ENCODE assay signal across 10 cellular contexts in genomic region chr3:138348950-138349739, GRCh38. TPM values are rescaled to one million over a fixed set of nuclear protein-coding genes. Genes with fewer than 3 reads are reported as not detected.
DNase-seq lines count a peak whose midpoint lies in the region; FAIRE-seq and TF ChIP-seq lines count a peak whose summit lies in the region.
"Had no signal": no experiment of that assay in that cellular context is flagged by ENCODE, and none has a peak within 500 bp of the region (broad histone marks: within the 10 kb centered on the region; RNA-seq: fewer than 3 reads in every experiment).

No MANE protein-coding gene starts in this region.

- peaks cover 3% of the 10 kb centered on the region for H3K4me1 ChIP-seq in neural progenitor cell

- no peaks in the 10 kb centered on the region for H4K20me1 ChIP-seq in neural progenitor cell (ENCODE audit: low read depth)

- DNase-seq in NCI-H2227 (lab: John Stamatoyannopoulos, UW; ENCODE audit: unreplicated experiment), result peak; percentile 28
- no peak for DNase-seq in NCI-H2227 treated with DMSO at 0.1 percent for 48 hours (lab: John Stamatoyannopoulos, UW)
- peak; percentile 38 for DNase-seq in SK-N-DZ (ENCODE audit: low spot score)
- peak; percentile 33 for DNase-seq in fibroblast of mammary gland (ENCODE audit: low read depth)
- DNase-seq in neural progenitor cell (ENCODE audit: low spot score), result peak; percentile 50
- DNase-seq in activated CD8-positive, alpha-beta memory T cell treated with anti-CD3 and anti-CD28 coated beads, Interleukin-2, amount 50 U/mL, for 48 hours, result no peak
- no peak for DNase-seq in GM19239 (ENCODE audit: insufficient read length, low spot score)
- DNase-seq in central memory CD4-positive, alpha-beta T cell, result no peak
- DNase-seq: activated B cell treated with CpG ODN at 0.5 μM for 24 hours, DND-41 had no signal

- H3K9ac ChIP-seq in neural progenitor cell, result no peak overlapping the region

- H2AFZ ChIP-seq in neural progenitor cell (replicated peaks), result peak overlapping the region; percentile 87

- TF ChIP-seq CTCF in fibroblast of mammary gland (conservative IDR thresholded peaks at IDR 0.05; ENCODE audit: control insufficient read depth, insufficient read depth, low read depth, low read length) (no peak), neural progenitor cell (IDR thresholded peaks at IDR 0.05) (no peak)

- H3K4me3 ChIP-seq in fibroblast of mammary gland (ENCODE audit: control insufficient read depth, low read depth, low read length) (peak overlapping the region; percentile 72), neural progenitor cell (peak overlapping the region; percentile 85)

- peaks cover 7% of the 10 kb centered on the region for H3K27me3 Mint-ChIP-seq in neural progenitor cell (ENCODE audit: insufficient read depth, low read depth)

- H3K27ac ChIP-seq in neural progenitor cell, result no peak overlapping the region

- peak overlapping the region; percentile 87 for H3K4me3 Mint-ChIP-seq in neural progenitor cell
- H3K4me3 Mint-ChIP-seq: activated B cell treated with CpG ODN at 0.5 μM for 24 hours had no signal

- FAIRE-seq in GM19239 (lab: Jason Lieb, UNC), result no peak

- H3K9me3 ChIP-seq in neural progenitor cell (ENCODE audit: low read depth), result no peaks in the 10 kb centered on the region

- no peaks in the 10 kb centered on the region for H3K79me2 ChIP-seq in neural progenitor cell (ENCODE audit: low read depth)

- H3K27me3 ChIP-seq in neural progenitor cell, result peaks cover 12% of the 10 kb centered on the region

- H3K9me3 Mint-ChIP-seq in neural progenitor cell, result no peaks in the 10 kb centered on the region

- H3K36me3 ChIP-seq in neural progenitor cell, result no peaks in the 10 kb centered on the region

- H3F3A ChIP-seq in neural progenitor cell (ENCODE audit: low read depth), result peaks cover 26% of the 10 kb centered on the region

- H3K27ac Mint-ChIP-seq in neural progenitor cell, result peak overlapping the region; percentile 83
- H3K27ac Mint-ChIP-seq: activated B cell treated with CpG ODN at 0.5 μM for 24 hours had no signal

- peaks cover 22% of the 10 kb centered on the region for H3K4me1 Mint-ChIP-seq in neural progenitor cell

- H3K36me3 Mint-ChIP-seq in neural progenitor cell, result no peaks in the 10 kb centered on the region

- H3K4me2 ChIP-seq in neural progenitor cell, result peak overlapping the region; percentile 95

RNA-seq across cellular contexts. Expression of gene MRAS, which starts 0.8 kb away (rescaled TPM):
- polyA plus RNA-seq in SK-N-DZ (2014; cell fraction: cytosol; rRNA removed), result 26.9 and 28.8 TPM in 2 replicates
- polyA plus RNA-seq in SK-N-DZ (2014; cell fraction: nucleus; rRNA removed), result 13.2 and 16.4 TPM in 2 replicates
- 11.2 and 17.2 TPM in 2 replicates for total RNA-seq in neural progenitor cell (ENCODE audit: low replicate concordance)

RNA-seq across cellular contexts. Expression of gene NME9, which starts 19.5 kb away (rescaled TPM):
- polyA plus RNA-seq in SK-N-DZ (2014; cell fraction: cytosol; rRNA removed), result 0.96 TPM in 1 of 2 replicates, not detected in the other
- polyA plus RNA-seq in SK-N-DZ (2014; cell fraction: nucleus; rRNA removed), result 1.5 and 1.7 TPM in 2 replicates
- 1.1 and 2.2 TPM in 2 replicates for total RNA-seq in neural progenitor cell (ENCODE audit: low replicate concordance)
- total RNA-seq: activated B cell treated with CpG ODN at 0.5 μM for 24 hours had no signal

Comparison
In these comparisons a context has a peak if more than half of its experiments do, and no peak if none do; other contexts are left out.
1. DNase-seq: peak in NCI-H2227 (single experiment), SK-N-DZ (single experiment), fibroblast of mammary gland (single experiment) and neural progenitor cell (single experiment); none in NCI-H2227 treated with DMSO at 0.1 percent for 48 hours (single experiment), activated CD8-positive, alpha-beta memory T cell treated with anti-CD3 and anti-CD28 coated beads, Interleukin-2, amount 50 U/mL, for 48 hours (single experiment), GM19239 (single experiment) and central memory CD4-positive, alpha-beta T cell (single experiment).